1 cellular context compared by ENCODE assay signal in genomic region chr11:57761301-57762234, GRCh38.
A peak's percentile ranks its signal among the peaks of the same experiment; 100 is the strongest.
TF ChIP-seq lines count a peak whose summit lies in the region.

Gene CTNND1 (plus strand): TSS chr11:57761802. CDS start chr11:57791479, 29,677 bp downstream.

TF ChIP-seq in HepG2, 621 proteins besides CTCF, POLR2A, EP300 and RAD21 (continued from another document and continues in another):
- TF ChIP-seq RFX5 (IDR thresholded peaks at IDR 0.05; ENCODE audit: low read depth, low read length) (no peak), SIX1 (CRISPR knock-in tag; IDR thresholded peaks at IDR 0.05; ENCODE audit: borderline replicate concordance) (no peak; the same call in 1 of the 2 replicates), FOSL2 (CRISPR knock-in tag; IDR thresholded peaks at IDR 0.05) (no peak; the same call in 1 of the 2 replicates), ZNF784 (CRISPR knock-in tag; IDR thresholded peaks at IDR 0.05; ENCODE audit: borderline replicate concordance) (no peak), KMT2B (CRISPR knock-in tag; IDR thresholded peaks at IDR 0.05) (peak; percentile 82), NFYB (CRISPR knock-in tag; IDR thresholded peaks at IDR 0.05) (peak; percentile 90), ZFP36L1 (CRISPR knock-in tag; IDR thresholded peaks at IDR 0.05) (no peak), PHF8 (CRISPR knock-in tag; IDR thresholded peaks at IDR 0.05) (peak; percentile 43), ZNF770 (CRISPR knock-in tag; IDR thresholded peaks at IDR 0.05) (no peak), ZNF383 (CRISPR knock-in tag; IDR thresholded peaks at IDR 0.05; ENCODE audit: borderline replicate concordance) (no peak), RFXAP (CRISPR knock-in tag; IDR thresholded peaks at IDR 0.05; ENCODE audit: borderline replicate concordance) (0 out of 2 replicates have a peak, but pooled peaks have one; percentile 45), ZNF878 (CRISPR knock-in tag; IDR thresholded peaks at IDR 0.05) (no peak), GLI4 (CRISPR knock-in tag; IDR thresholded peaks at IDR 0.05; ENCODE audit: borderline replicate concordance) (no peak), MAFF (IDR thresholded peaks at IDR 0.05; ENCODE audit: low read depth, low read length) (no peak), ZNF543 (CRISPR knock-in tag; IDR thresholded peaks at IDR 0.05) (no peak), SRSF4 (IDR thresholded peaks at IDR 0.05; ENCODE audit: low read depth, low read length, poor library complexity, severe bottlenecking) (no peak), AGO2 (optimal IDR thresholded peaks at IDR 0.05; ENCODE audit: low read depth, low read length) (no peak), TEAD3 (CRISPR knock-in tag; optimal IDR thresholded peaks at IDR 0.05; ENCODE audit: borderline replicate concordance) (no peak), TCF7 (IDR thresholded peaks at IDR 0.05; ENCODE audit: low read depth) (no peak), ZHX1 (CRISPR knock-in tag; IDR thresholded peaks at IDR 0.05; ENCODE audit: low read depth) (no peak), TBX3 (IDR thresholded peaks at IDR 0.05; ENCODE audit: borderline replicate concordance) (peak; percentile 48; the same call in 1 of the 2 replicates), ZUFSP (CRISPR knock-in tag; IDR thresholded peaks at IDR 0.05; ENCODE audit: borderline replicate concordance) (no peak), ZNF576 (CRISPR knock-in tag; IDR thresholded peaks at IDR 0.05) (no peak), ZNF572 (CRISPR knock-in tag; IDR thresholded peaks at IDR 0.05) (no peak), ARHGAP35 (CRISPR knock-in tag; IDR thresholded peaks at IDR 0.05; ENCODE audit: borderline replicate concordance) (no peak), NCOA5 (CRISPR knock-in tag; IDR thresholded peaks at IDR 0.05) (no peak), PAF1 (CRISPR knock-in tag; IDR thresholded peaks at IDR 0.05) (no peak), ZNF816 (CRISPR knock-in tag; IDR thresholded peaks at IDR 0.05; ENCODE audit: borderline replicate concordance) (no peak), MED1 (CRISPR knock-in tag; IDR thresholded peaks at IDR 0.05) (0 out of 2 replicates have a peak, but pooled peaks have one; percentile 40), BCL6 (CRISPR knock-in tag; IDR thresholded peaks at IDR 0.05) (peak; percentile 21; the same call in 1 of the 2 replicates), PCBP1 (IDR thresholded peaks at IDR 0.05; ENCODE audit: borderline replicate concordance, low read depth, low read length) (no peak), ZNF691 (CRISPR knock-in tag; IDR thresholded peaks at IDR 0.05; ENCODE audit: borderline replicate concordance, low read depth) (no peak), ZXDC (CRISPR knock-in tag; IDR thresholded peaks at IDR 0.05) (no peak), MEF2D (CRISPR knock-in tag; IDR thresholded peaks at IDR 0.05) (no peak), ZNF142 (CRISPR knock-in tag; IDR thresholded peaks at IDR 0.05) (no peak), ZNF362 (CRISPR knock-in tag; IDR thresholded peaks at IDR 0.05; ENCODE audit: borderline replicate concordance) (peak; percentile 93), ATF7-NPFF (CRISPR knock-in tag; IDR thresholded peaks at IDR 0.05; ENCODE audit: low read depth) (no peak), ZNF746 (CRISPR knock-in tag; IDR thresholded peaks at IDR 0.05) (no peak), TGIF2 (CRISPR knock-in tag; IDR thresholded peaks at IDR 0.05) (peak; percentile 77; the same call in 1 of the 2 replicates), ZNF3 (CRISPR knock-in tag; IDR thresholded peaks at IDR 0.05) (no peak), KLF12 (CRISPR knock-in tag; IDR thresholded peaks at IDR 0.05; ENCODE audit: borderline replicate concordance) (no peak; the same call in 1 of the 2 replicates), ZNF652 (CRISPR knock-in tag; IDR thresholded peaks at IDR 0.05; ENCODE audit: borderline replicate concordance, low read depth) (no peak), ZNF790 (CRISPR knock-in tag; IDR thresholded peaks at IDR 0.05; ENCODE audit: borderline replicate concordance) (no peak), ZNF17 (CRISPR knock-in tag; IDR thresholded peaks at IDR 0.05) (no peak), HNRNPH1 (optimal IDR thresholded peaks at IDR 0.05; ENCODE audit: low read depth, low read length) (no peak), WIZ (CRISPR knock-in tag; IDR thresholded peaks at IDR 0.05) (no peak), ZNF354B (CRISPR knock-in tag; IDR thresholded peaks at IDR 0.05) (no peak), DMAP1 (CRISPR knock-in tag; IDR thresholded peaks at IDR 0.05) (peak; percentile 56), CAMTA2 (CRISPR knock-in tag; IDR thresholded peaks at IDR 0.05; ENCODE audit: borderline replicate concordance) (no peak), ASH2L (IDR thresholded peaks at IDR 0.05; ENCODE audit: insufficient read length, low read depth, low read length) (peak; percentile 57), ZNF562 (CRISPR knock-in tag; IDR thresholded peaks at IDR 0.05; ENCODE audit: borderline replicate concordance) (no peak), MTA1 (CRISPR knock-in tag; IDR thresholded peaks at IDR 0.05; ENCODE audit: borderline replicate concordance) (no peak)
